In the genomic region with DNA sequence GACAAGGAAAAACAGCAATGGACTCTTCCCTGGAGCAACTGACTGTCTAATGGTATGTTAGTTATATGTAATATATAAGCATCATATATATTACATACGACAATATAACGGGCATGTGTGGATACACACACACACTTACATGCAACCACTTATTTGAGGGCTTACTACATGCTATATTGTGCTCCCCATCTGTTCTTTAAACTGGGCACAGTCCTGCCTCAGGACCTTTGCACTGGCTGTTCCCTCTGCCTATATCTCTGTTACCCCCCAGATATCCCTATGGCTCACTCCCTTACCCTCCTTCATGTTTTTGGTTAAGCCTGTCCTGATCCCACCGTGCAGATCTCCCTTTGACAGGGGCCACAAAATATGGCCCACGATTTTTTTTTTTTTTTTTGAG, we compare ENCODE assay signal across 28 cellular contexts. TPM values are rescaled to one million over a fixed set of nuclear protein-coding genes. Genes with fewer than 3 reads are reported as not detected.
DNase-seq lines count a peak whose midpoint lies in the region; ATAC-seq, FAIRE-seq and TF ChIP-seq lines count a peak whose summit lies in the region.
"Had no signal": no experiment of that assay in that cellular context is flagged by ENCODE, and none has a peak within 500 bp of the region (broad histone marks: within the 10 kb centered on the region; RNA-seq: fewer than 3 reads in every experiment).

No MANE protein-coding gene starts in this region.

- no peak for DNase-seq in activated CD4-positive, alpha-beta T cell treated with anti-CD3 and anti-CD28 coated beads for 36 hours
- no peak for DNase-seq in activated CD4-positive, alpha-beta T cell treated with anti-CD3 and anti-CD28 coated beads, Interleukin-2, amount 50 U/mL, for 1 hour
- no peak for DNase-seq in activated naive CD8-positive, alpha-beta T cell treated with anti-CD3 and anti-CD28 coated beads for 36 hours
- no peak for DNase-seq in activated naive CD8-positive, alpha-beta T cell treated with anti-CD3 and anti-CD28 coated beads, Interleukin-2, amount 50 U/mL, for 24 hours
- no peak for DNase-seq in K562 (ENCODE audit: extremely low read depth in 1 of 4, low spot score in 3 of 4)
- peak; percentile 57 for DNase-seq in osteoblast (ENCODE audit: insufficient read length, low spot score, missing footprints)
- no peak for DNase-seq in natural killer cell
- DNase-seq: 8988T; ACHN; AML-193; BE2C; CD4-positive, alpha-beta T cell; CD8-positive, alpha-beta memory T cell; DMS 273 treated with DMSO at 0.1 percent for 48 hours; DMS53; DMS79 treated with DMSO at 0.1 percent for 48 hours; GF-D8; GOT3 had no signal

- H3K4me3 ChIP-seq in K562: no peak overlapping the region
- H3K4me3 ChIP-seq in osteoblast (ENCODE audit: insufficient read depth, low read length): no peak overlapping the region
- H3K4me3 ChIP-seq: A549; BLaER1 treated with 17β-estradiol and CSF1 and Interleukin-3, amounts not matched to agents 10 nM and 100 nM; HAP-1 had no signal

- H3K4me1 ChIP-seq in K562 (replicated peaks in 1 of 2; ENCODE audit: control insufficient read depth in 2 of 2, insufficient read depth in 2 of 2, low read length in 2 of 2) (peaks cover 0 to 20% of the 10 kb centered on the region in 2 experiments; a peak in 2 of 5 replicates), osteoblast (ENCODE audit: insufficient read depth, low read length) (no peaks in the 10 kb centered on the region)
- H3K4me1 ChIP-seq: A549, BE2C, HAP-1 had no signal

- TF ChIP-seq EP300 in K562 (IDR thresholded peaks at IDR 0.05; ENCODE audit: low read length): no peak

- no peaks in the 10 kb centered on the region for H4K20me1 ChIP-seq in K562 (replicated peaks; ENCODE audit: control insufficient read depth, insufficient read depth, low read length)
- H4K20me1 ChIP-seq in osteoblast (ENCODE audit: insufficient read depth, low read length): peaks cover 6% of the 10 kb centered on the region

- no peaks in the 10 kb centered on the region for H3K9me3 Mint-ChIP-seq in activated CD4-positive, alpha-beta T cell treated with anti-CD3 and anti-CD28 coated beads for 36 hours (ENCODE audit: low read depth)
- H3K9me3 Mint-ChIP-seq in activated naive CD8-positive, alpha-beta T cell treated with anti-CD3 and anti-CD28 coated beads for 36 hours: no peaks in the 10 kb centered on the region
- no peaks in the 10 kb centered on the region for H3K9me3 Mint-ChIP-seq in activated naive CD8-positive, alpha-beta T cell treated with anti-CD3 and anti-CD28 coated beads, Interleukin-2, amount 50 U/mL, for 24 hours
- no peaks in the 10 kb centered on the region for H3K9me3 Mint-ChIP-seq in natural killer cell
- H3K9me3 Mint-ChIP-seq: CD4-positive, alpha-beta T cell; CD8-positive, alpha-beta memory T cell had no signal

- ATAC-seq in activated CD4-positive, alpha-beta T cell treated with anti-CD3 and anti-CD28 coated beads for 36 hours: no peak
- ATAC-seq in activated naive CD8-positive, alpha-beta T cell treated with anti-CD3 and anti-CD28 coated beads, Interleukin-2, amount 50 U/mL, for 24 hours: no peak
- ATAC-seq in K562 (no peak), natural killer cell (no peak), GM21367 (IDR thresholded peaks at IDR 0.05; ENCODE audit: unreplicated experiment) (no peak)
- ATAC-seq: A549 had no signal

- H3K36me3 ChIP-seq in K562 (ENCODE audit: control insufficient read depth, insufficient read depth, low read length): peaks cover 32% of the 10 kb centered on the region; the same call in 2 of the 3 replicates
- H3K36me3 ChIP-seq in osteoblast (ENCODE audit: insufficient read depth, low read length): peaks cover 10% of the 10 kb centered on the region

- CTCF ChIA-PET in activated CD4-positive, alpha-beta T cell treated with anti-CD3 and anti-CD28 coated beads for 36 hours (lab: Charles Lee): no interaction called here
- CTCF ChIA-PET in K562 (lab: Yijun Ruan, JAX; ENCODE audit: low intra/inter-chr PET ratio): no interaction called here

- H3K27ac ChIP-seq in K562 (ENCODE audit: extremely low read depth, low read depth, low read length) (no peak overlapping the region), osteoblast (ENCODE audit: low read depth, low read length) (no peak overlapping the region)
- H3K27ac ChIP-seq: A549; BLaER1 treated with 17β-estradiol and CSF1 and Interleukin-3, amounts not matched to agents 10 nM and 100 nM had no signal

- in situ Hi-C loops in K562 (cut with MboI): no loop called here

- peak overlapping the region; percentile 6 for H3K27ac Mint-ChIP-seq in activated CD4-positive, alpha-beta T cell treated with anti-CD3 and anti-CD28 coated beads for 36 hours
- peak overlapping the region; percentile 46 for H3K27ac Mint-ChIP-seq in activated naive CD8-positive, alpha-beta T cell treated with anti-CD3 and anti-CD28 coated beads for 36 hours
- H3K27ac Mint-ChIP-seq in activated naive CD8-positive, alpha-beta T cell treated with anti-CD3 and anti-CD28 coated beads, Interleukin-2, amount 50 U/mL, for 24 hours: no peak overlapping the region
- no peak overlapping the region for H3K27ac Mint-ChIP-seq in natural killer cell
- H3K27ac Mint-ChIP-seq: CD4-positive, alpha-beta T cell had no signal

- no peak overlapping the region for H3K9ac ChIP-seq in K562 (ENCODE audit: insufficient read depth in 1 of 2, low read depth in 2 of 2, low read length in 2 of 2)
- H3K9ac ChIP-seq: BLaER1 treated with 17β-estradiol and CSF1 and Interleukin-3, amounts not matched to agents 10 nM and 100 nM had no signal

- H3K79me2 ChIP-seq in K562 (ENCODE audit: control insufficient read depth, insufficient read depth, low read length) (peaks cover 7% of the 10 kb centered on the region; the same call in 1 of the 3 replicates), osteoblast (ENCODE audit: insufficient read depth, low read length) (peaks cover 43% of the 10 kb centered on the region)

- intact Hi-C loops in activated CD4-positive, alpha-beta T cell treated with anti-CD3 and anti-CD28 coated beads for 36 hours (cut with DNase I, micrococcal nuclease): no loop called here
- intact Hi-C loops in K562 (cut with micrococcal nuclease): no loop called here
- intact Hi-C loops in natural killer cell (cut with micrococcal nuclease): no loop called here

- FAIRE-seq in K562 (lab: Jason Lieb, UNC): no peak
- FAIRE-seq: A549, D721Med, GM12891, GM18507, H54 had no signal

- TF ChIP-seq RAD21 in K562 (CRISPR knock-in tag; conservative IDR thresholded peaks at IDR 0.05 in 1 of 2, IDR thresholded peaks at IDR 0.05 in 1 of 2): no peak

- TF ChIP-seq CTCF in K562 (IDR thresholded peaks at IDR 0.05 in 2 of 3, conservative IDR thresholded peaks at IDR 0.05 in 1 of 3; ENCODE audit: insufficient read depth in 2 of 3, low read depth in 1 of 3, low read length in 3 of 3) (no peak), osteoblast (IDR thresholded peaks at IDR 0.05; ENCODE audit: extremely low read depth, low read depth, low read length) (no peak), natural killer cell (IDR thresholded peaks at IDR 0.05) (no peak)

- no TSS peak for BruUV-seq in K562 (replicated peaks; lab: Mats Ljungman, UMichigan)

- POLR2A ChIA-PET in activated CD4-positive, alpha-beta T cell treated with anti-CD3 and anti-CD28 coated beads for 36 hours (lab: Charles Lee): no interaction called here
- POLR2A ChIA-PET in K562 (lab: Yijun Ruan, JAX): no interaction called here

- no peak overlapping the region for H3K4me3 Mint-ChIP-seq in activated CD4-positive, alpha-beta T cell treated with anti-CD3 and anti-CD28 coated beads for 36 hours
- no peak overlapping the region for H3K4me3 Mint-ChIP-seq in activated naive CD8-positive, alpha-beta T cell treated with anti-CD3 and anti-CD28 coated beads for 36 hours
- no peak overlapping the region for H3K4me3 Mint-ChIP-seq in activated naive CD8-positive, alpha-beta T cell treated with anti-CD3 and anti-CD28 coated beads, Interleukin-2, amount 50 U/mL, for 24 hours
- H3K4me3 Mint-ChIP-seq in natural killer cell: no peak overlapping the region
- H3K4me3 Mint-ChIP-seq: CD14-positive monocyte; CD4-positive, alpha-beta T cell; CD8-positive, alpha-beta memory T cell had no signal

- no peak for TF ChIP-seq POLR2A in K562 (conservative IDR thresholded peaks at IDR 0.05)

- no peaks in the 10 kb centered on the region for H3K27me3 ChIP-seq in K562 (ENCODE audit: control insufficient read depth in 2 of 2, insufficient read depth in 2 of 2, low read length in 2 of 2)
- no peaks in the 10 kb centered on the region for H3K27me3 ChIP-seq in osteoblast (ENCODE audit: insufficient read depth, low read length)
- H3K27me3 ChIP-seq: BE2C; BLaER1 treated with 17β-estradiol and CSF1 and Interleukin-3, amounts not matched to agents 10 nM and 100 nM had no signal

- H3K27me3 Mint-ChIP-seq in activated CD4-positive, alpha-beta T cell treated with anti-CD3 and anti-CD28 coated beads for 36 hours: no peaks in the 10 kb centered on the region
- no peaks in the 10 kb centered on the region for H3K27me3 Mint-ChIP-seq in activated naive CD8-positive, alpha-beta T cell treated with anti-CD3 and anti-CD28 coated beads for 36 hours
- no peaks in the 10 kb centered on the region for H3K27me3 Mint-ChIP-seq in activated naive CD8-positive, alpha-beta T cell treated with anti-CD3 and anti-CD28 coated beads, Interleukin-2, amount 50 U/mL, for 24 hours
- no peaks in the 10 kb centered on the region for H3K27me3 Mint-ChIP-seq in natural killer cell (ENCODE audit: low read depth in 2 of 2)
- H3K27me3 Mint-ChIP-seq: CD4-positive, alpha-beta T cell; CD8-positive, alpha-beta memory T cell had no signal

- H2AFZ ChIP-seq in K562 (ENCODE audit: low read depth, low read length) (no peak overlapping the region), osteoblast (ENCODE audit: low read length) (no peak overlapping the region)

- peaks cover 21% of the 10 kb centered on the region for H3K36me3 Mint-ChIP-seq in activated CD4-positive, alpha-beta T cell treated with anti-CD3 and anti-CD28 coated beads for 36 hours (ENCODE audit: low read depth)
- peaks cover 12% of the 10 kb centered on the region for H3K36me3 Mint-ChIP-seq in activated naive CD8-positive, alpha-beta T cell treated with anti-CD3 and anti-CD28 coated beads for 36 hours
- peaks cover 13% of the 10 kb centered on the region for H3K36me3 Mint-ChIP-seq in activated naive CD8-positive, alpha-beta T cell treated with anti-CD3 and anti-CD28 coated beads, Interleukin-2, amount 50 U/mL, for 24 hours (ENCODE audit: low read depth)
- H3K36me3 Mint-ChIP-seq in natural killer cell: no peaks in the 10 kb centered on the region

- 50% methylated on average over 4 of the region's 4 CpGs for WGBS in K562 (ENCODE audit: insufficient coverage, low coverage, missing lambda C conversion rate)

- H3K4me2 ChIP-seq in K562 (ENCODE audit: insufficient read depth, low read length) (no peak overlapping the region), osteoblast (ENCODE audit: insufficient read depth, low read length) (no peak overlapping the region)
- H3K4me2 ChIP-seq: A549; BLaER1 treated with 17β-estradiol and CSF1 and Interleukin-3, amounts not matched to agents 10 nM and 100 nM had no signal

- H3K9me3 ChIP-seq in K562 (replicated peaks; ENCODE audit: control insufficient read depth, insufficient read depth, low read depth, low read length) (no peaks in the 10 kb centered on the region), osteoblast (ENCODE audit: low read depth, low read length) (no peaks in the 10 kb centered on the region)
- H3K9me3 ChIP-seq: A549; BE2C; BLaER1 treated with 17β-estradiol and CSF1 and Interleukin-3, amounts not matched to agents 10 nM and 100 nM; HAP-1 had no signal

- no peaks in the 10 kb centered on the region for H3K4me1 Mint-ChIP-seq in activated CD4-positive, alpha-beta T cell treated with anti-CD3 and anti-CD28 coated beads for 36 hours
- H3K4me1 Mint-ChIP-seq in activated naive CD8-positive, alpha-beta T cell treated with anti-CD3 and anti-CD28 coated beads for 36 hours: no peaks in the 10 kb centered on the region
- peaks cover 3% of the 10 kb centered on the region for H3K4me1 Mint-ChIP-seq in activated naive CD8-positive, alpha-beta T cell treated with anti-CD3 and anti-CD28 coated beads, Interleukin-2, amount 50 U/mL, for 24 hours
- H3K4me1 Mint-ChIP-seq in natural killer cell: peaks cover 0 to 5% of the 10 kb centered on the region in 2 donors
- H3K4me1 Mint-ChIP-seq: CD14-positive monocyte had no signal

- H3K9me1 ChIP-seq in K562 (ENCODE audit: control insufficient read depth, insufficient read depth, low read length): no peaks in the 10 kb centered on the region

RNA-seq across cellular contexts. Expression of a gene that starts 10.2 kb away (rescaled TPM):
- 10 to 100 TPM; 23.4 to 24.1 TPM for total RNA-seq in activated CD4-positive, alpha-beta T cell treated with anti-CD3 and anti-CD28 coated beads for 36 hours
- total RNA-seq in activated naive CD8-positive, alpha-beta T cell treated with anti-CD3 and anti-CD28 coated beads for 36 hours: 10 to 100 TPM; 18.4 to 19.5 TPM
- 3.7 and 10.7 TPM in 2 replicates for total RNA-seq in K562 (2011; cell fraction: chromatin; rRNA removed; ENCODE audit: low replicate concordance)
- total RNA-seq in K562 (2011; cell fraction: nucleolus; rRNA removed): 4.2 and 4.7 TPM in 2 replicates
- 2.7 and 3.1 TPM in 2 replicates for total RNA-seq in K562 (2011; cell fraction: nucleoplasm; rRNA removed)
- 1.5 and 2.7 TPM in 2 replicates for total RNA-seq in K562 (2014; rRNA removed)
- total RNA-seq in K562 (2014; rRNA removed; fragmentation: Illumina TruSeq; extraction: Trizol): 0.77 and 0.98 TPM in 2 replicates
- 2.1 and 2.8 TPM in 2 replicates for total RNA-seq in K562 (2015; rRNA removed; fragmentation: Illumina TruSeq; extraction: Trizol)
- total RNA-seq in K562 (2021): 11.5 and 11.6 TPM in 2 replicates
- polyA plus RNA-seq in K562 (2011; rRNA removed): 0.47 and 1.2 TPM in 2 replicates
- polyA plus RNA-seq in K562 (2011; cell fraction: cytosol; rRNA removed): 1.2 and 1.9 TPM in 2 replicates
- 1.5 and 3.1 TPM in 2 replicates for polyA plus RNA-seq in K562 (2011; cell fraction: nucleus; rRNA removed)
- polyA plus RNA-seq in K562 (2012): 6.6 and 8.4 TPM in 2 replicates
- 3.1 and 7.1 TPM in 2 replicates for polyA plus RNA-seq in K562 (2014; fragmentation: Illumina TruSeq; extraction: Trizol)
- under 1 TPM; 0.07 to 0.11 TPM for polyA plus RNA-seq in K562 (2014; fragmentation: Nextera tagmentation; extraction: Ambion mirVana)
- polyA plus RNA-seq in K562 (2014; rRNA removed): 4.7 and 5.7 TPM in 2 replicates
- 0.45 and 0.60 TPM in 2 replicates for polyA minus RNA-seq in K562 (2011; rRNA and poly(A)+ RNA removed)
- 4.6 and 6.3 TPM in 2 replicates for polyA minus RNA-seq in K562 (2011; cell fraction: cytosol; rRNA and poly(A)+ RNA removed)
- 1.2 and 1.5 TPM in 2 replicates for polyA minus RNA-seq in K562 (2011; cell fraction: nucleus; rRNA and poly(A)+ RNA removed)
- total RNA-seq in osteoblast: 2.7 and 3.3 TPM in 2 replicates
- 10 to 100 TPM; 22.6 to 24.8 (median 22.7) TPM for total RNA-seq in natural killer cell
- total RNA-seq: G401 had no signal

RNA-seq across cellular contexts. Expression of a gene that starts 29.7 kb away (rescaled TPM):
- total RNA-seq in activated CD4-positive, alpha-beta T cell treated with anti-CD3 and anti-CD28 coated beads for 36 hours: 10 to 100 TPM in 1 of 2 experiments, 1 to 10 TPM in 1; 9.2 to 10.6 TPM
- total RNA-seq in activated naive CD8-positive, alpha-beta T cell treated with anti-CD3 and anti-CD28 coated beads for 36 hours: 10 to 100 TPM; 21.8 to 22.5 TPM
- total RNA-seq in K562 (2011; cell fraction: chromatin; rRNA removed; ENCODE audit: low replicate concordance): 7.0 and 21.1 TPM in 2 replicates
- 19.5 and 24.3 TPM in 2 replicates for total RNA-seq in K562 (2011; cell fraction: nucleolus; rRNA removed)
- total RNA-seq in K562 (2011; cell fraction: nucleoplasm; rRNA removed): 12.9 and 14.3 TPM in 2 replicates
- 17.1 and 22.2 TPM in 2 replicates for total RNA-seq in K562 (2014; rRNA removed)
- total RNA-seq in K562 (2014; rRNA removed; fragmentation: Illumina TruSeq; extraction: Trizol): 5.9 and 6.8 TPM in 2 replicates
- 10.4 and 10.9 TPM in 2 replicates for total RNA-seq in K562 (2015; rRNA removed; fragmentation: Illumina TruSeq; extraction: Trizol)
- 18.8 and 19.0 TPM in 2 replicates for total RNA-seq in K562 (2021)
- 3.9 and 5.1 TPM in 2 replicates for polyA plus RNA-seq in K562 (2011; rRNA removed)
- 4.3 and 9.5 TPM in 2 replicates for polyA plus RNA-seq in K562 (2011; cell fraction: cytosol; rRNA removed)
- polyA plus RNA-seq in K562 (2011; cell fraction: nucleus; rRNA removed): 4.8 and 7.1 TPM in 2 replicates
- 0.79 and 0.89 TPM in 2 replicates for polyA plus RNA-seq in K562 (2012)
- polyA plus RNA-seq in K562 (2014; fragmentation: Illumina TruSeq; extraction: Trizol): 6.3 and 8.2 TPM in 2 replicates
- polyA plus RNA-seq in K562 (2014; fragmentation: Nextera tagmentation; extraction: Ambion mirVana): under 1 TPM; 0.08 to 0.11 TPM
- polyA plus RNA-seq in K562 (2014; rRNA removed): 10.2 and 10.7 TPM in 2 replicates
- 7.0 and 7.7 TPM in 2 replicates for polyA minus RNA-seq in K562 (2011; rRNA and poly(A)+ RNA removed)
- 10.6 and 11.6 TPM in 2 replicates for polyA minus RNA-seq in K562 (2011; cell fraction: cytosol; rRNA and poly(A)+ RNA removed)
- 8.9 and 11.9 TPM in 2 replicates for polyA minus RNA-seq in K562 (2011; cell fraction: nucleus; rRNA and poly(A)+ RNA removed)
- 10.3 and 12.7 TPM in 2 replicates for total RNA-seq in osteoblast
- 10 to 100 TPM; 11.0 to 13.9 (median 13.7) TPM for total RNA-seq in natural killer cell

RNA-seq across cellular contexts. Expression of a gene that starts 46.2 kb away (rescaled TPM):
- 10 to 100 TPM; 26.9 to 27.5 TPM for total RNA-seq in activated CD4-positive, alpha-beta T cell treated with anti-CD3 and anti-CD28 coated beads for 36 hours
- 10 to 100 TPM; 14.6 to 14.7 TPM for total RNA-seq in activated naive CD8-positive, alpha-beta T cell treated with anti-CD3 and anti-CD28 coated beads for 36 hours
- total RNA-seq in K562 (2011; cell fraction: chromatin; rRNA removed; ENCODE audit: low replicate concordance): 24.0 and 76.2 TPM in 2 replicates
- 70.4 and 72.2 TPM in 2 replicates for total RNA-seq in K562 (2011; cell fraction: nucleolus; rRNA removed)
- 46.2 and 49.7 TPM in 2 replicates for total RNA-seq in K562 (2011; cell fraction: nucleoplasm; rRNA removed)
- 68.9 and 91.1 TPM in 2 replicates for total RNA-seq in K562 (2014; rRNA removed)
- 21.5 and 22.0 TPM in 2 replicates for total RNA-seq in K562 (2014; rRNA removed; fragmentation: Illumina TruSeq; extraction: Trizol)
- total RNA-seq in K562 (2015; rRNA removed; fragmentation: Illumina TruSeq; extraction: Trizol): 46.6 and 46.7 TPM in 2 replicates
- total RNA-seq in K562 (2021): 75.1 and 75.6 TPM in 2 replicates
- polyA plus RNA-seq in K562 (2011; rRNA removed): 43.1 and 53.5 TPM in 2 replicates
- 65.0 and 129 TPM in 2 replicates for polyA plus RNA-seq in K562 (2011; cell fraction: cytosol; rRNA removed)
- 17.0 and 20.6 TPM in 2 replicates for polyA plus RNA-seq in K562 (2011; cell fraction: nucleus; rRNA removed)
- polyA plus RNA-seq in K562 (2012): 66.2 and 90.2 TPM in 2 replicates
- polyA plus RNA-seq in K562 (2014; fragmentation: Illumina TruSeq; extraction: Trizol): 31.7 and 59.9 TPM in 2 replicates
- 1 to 10 TPM; 7.5 to 9.8 TPM for polyA plus RNA-seq in K562 (2014; fragmentation: Nextera tagmentation; extraction: Ambion mirVana)
- 52.2 and 56.2 TPM in 2 replicates for polyA plus RNA-seq in K562 (2014; rRNA removed)
- 21.0 and 30.6 TPM in 2 replicates for polyA minus RNA-seq in K562 (2011; rRNA and poly(A)+ RNA removed)
- 76.4 and 106 TPM in 2 replicates for polyA minus RNA-seq in K562 (2011; cell fraction: cytosol; rRNA and poly(A)+ RNA removed)
- polyA minus RNA-seq in K562 (2011; cell fraction: nucleus; rRNA and poly(A)+ RNA removed): 25.3 and 38.5 TPM in 2 replicates
- total RNA-seq in osteoblast: 224 and 260 TPM in 2 replicates
- 10 to 100 TPM; 26.6 to 28.7 (median 28.3) TPM for total RNA-seq in natural killer cell

Comparison
In these comparisons a context has a peak if more than half of its experiments do, and no peak if none do; other contexts are left out.
1. H3K27ac Mint-ChIP-seq: peak in activated CD4-positive, alpha-beta T cell treated with anti-CD3 and anti-CD28 coated beads for 36 hours (single experiment) and activated naive CD8-positive, alpha-beta T cell treated with anti-CD3 and anti-CD28 coated beads for 36 hours (single experiment); none in activated naive CD8-positive, alpha-beta T cell treated with anti-CD3 and anti-CD28 coated beads, Interleukin-2, amount 50 U/mL, for 24 hours (single experiment) and natural killer cell (0 of 2).